Comparison of ENCODE assay signal across 1 cellular context in the genomic region with DNA sequence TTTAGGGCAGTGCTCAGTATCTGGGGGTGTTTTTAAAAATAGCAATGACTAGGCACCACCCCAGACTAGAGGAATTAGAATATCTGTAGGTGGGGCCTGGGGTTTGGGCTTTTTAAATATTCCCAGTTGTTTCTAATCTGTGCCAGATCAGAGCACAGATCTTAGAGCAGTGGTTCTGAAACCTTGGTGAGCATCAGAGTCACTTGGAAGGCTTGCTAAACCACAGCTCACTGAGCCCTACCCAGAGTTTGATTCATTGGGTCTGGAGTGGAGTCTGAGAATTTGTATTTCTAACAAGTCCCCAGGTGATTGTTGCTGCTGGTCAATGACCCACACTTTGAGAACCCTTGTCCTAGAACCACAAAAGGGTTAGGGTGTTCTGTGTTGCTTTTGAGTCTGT.
TF ChIP-seq lines count a peak whose summit lies in the region.

No MANE protein-coding gene starts in this region.

TF ChIP-seq in K562, 482 proteins besides CTCF, POLR2A, EP300 and RAD21:
- TF ChIP-seq MEF2D (tag; conservative IDR thresholded peaks at IDR 0.05; ENCODE audit: low read depth), result 0 out of 2 replicates have a peak, but pooled peaks have one; percentile 28
- no peak for TF ChIP-seq HES1 (IDR thresholded peaks at IDR 0.05; ENCODE audit: low read depth)
- no peak for TF ChIP-seq ZNF282 (CRISPR knock-in tag; IDR thresholded peaks at IDR 0.05)
